ENCODE assay signal across 1 cellular context in genomic region chr1:3675436-3675835, GRCh38.
TF ChIP-seq lines count a peak whose summit lies in the region.

No MANE protein-coding gene starts in this region.

TF ChIP-seq in H1, 55 proteins besides CTCF, POLR2A, EP300 and RAD21:
- no peak for TF ChIP-seq KDM1A (IDR thresholded peaks at IDR 0.05; ENCODE audit: borderline replicate concordance, low read length)
- no peak for TF ChIP-seq ATF3 (IDR thresholded peaks at IDR 0.05; ENCODE audit: insufficient read depth, low read depth, low read length)
- no peak for TF ChIP-seq SP1 (IDR thresholded peaks at IDR 0.05; ENCODE audit: low read depth, low read length)
- no peak for TF ChIP-seq SIRT6 (IDR thresholded peaks at IDR 0.05; ENCODE audit: low read length)
